Comparison of ENCODE assay signal across 27 cellular contexts in the genomic region with DNA sequence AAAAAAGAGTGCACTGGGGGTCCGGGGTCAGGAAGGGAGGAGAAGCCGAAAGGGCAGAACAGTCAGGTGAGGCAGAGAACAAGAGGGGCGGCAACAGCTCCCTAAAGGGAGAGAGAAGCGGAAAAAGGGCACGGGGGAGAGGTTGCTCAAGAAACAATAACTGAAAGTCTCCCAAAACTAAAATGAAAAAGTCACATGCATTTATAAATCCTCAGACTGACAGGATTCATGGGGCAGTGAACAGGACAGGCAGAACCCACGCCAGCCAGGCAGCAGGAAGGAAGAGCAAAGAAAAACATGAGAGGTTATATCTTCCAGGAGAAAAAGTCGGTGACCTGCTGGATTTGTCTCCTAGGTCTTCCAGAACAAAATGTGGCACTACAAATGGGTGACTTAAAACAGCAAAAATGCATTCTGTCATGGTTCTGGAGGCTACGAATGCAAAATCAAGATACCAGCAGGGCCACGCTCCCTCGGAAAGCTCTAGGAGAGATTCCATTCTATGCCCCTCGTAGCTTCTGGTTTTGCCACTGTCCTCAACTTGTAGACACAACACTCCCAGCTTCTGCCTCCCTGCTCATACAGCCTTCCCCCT.
"Had no signal": no experiment of that assay in that cellular context is flagged by ENCODE, and none has a peak within 500 bp of the region (broad histone marks: within the 10 kb centered on the region; RNA-seq: fewer than 3 reads in every experiment).

No MANE protein-coding gene starts in this region.

- ATAC-seq: activated CD4-positive, alpha-beta T cell treated with anti-CD3 and anti-CD28 coated beads for 36 hours; gastrocnemius medialis; pancreas; psoas muscle had no signal

- DNase-seq: activated CD4-positive, alpha-beta T cell treated with anti-CD3 and anti-CD28 coated beads for 36 hours; activated CD4-positive, alpha-beta T cell treated with anti-CD3 and anti-CD28 coated beads, Interleukin-2, amount 50 U/mL, for 4 hours; activated CD4-positive, CD25-positive, alpha-beta regulatory T cell; activated effector memory CD4-positive, alpha-beta T cell treated with anti-CD3 and anti-CD28 coated beads, Interleukin-2, amount 50 U/mL, for 16 hours; activated naive CD4-positive, alpha-beta T cell treated with anti-CD3 and anti-CD28 coated beads for 36 hours; activated naive CD8-positive, alpha-beta T cell treated with anti-CD3 and anti-CD28 coated beads for 36 hours; activated T-cell treated with anti-CD3 and anti-CD28 coated beads, Interleukin-2, amount 50 U/mL, for 1 hour; aorta; brain microvascular endothelial cell; caudate nucleus; dermis blood vessel endothelial cell; effector CD4-positive, alpha-beta T cell; erythroblast; gastrocnemius medialis; islet precursor cell; mammary epithelial cell; nucleus accumbens; pancreas; psoas muscle; stimulated activated naive CD4-positive, alpha-beta T cell treated with Interleukin-2 at 50 U/mL for 16 hours; T-helper 2 cell had no signal

- H3K27ac Mint-ChIP-seq: activated CD4-positive, alpha-beta T cell treated with anti-CD3 and anti-CD28 coated beads for 36 hours; activated naive CD4-positive, alpha-beta T cell treated with anti-CD3 and anti-CD28 coated beads for 36 hours; activated naive CD8-positive, alpha-beta T cell treated with anti-CD3 and anti-CD28 coated beads for 36 hours; activated T-helper 1 cell treated with anti-CD3 and anti-CD28 coated beads, Interleukin-12 subunit alpha, Interleukin-12 subunit beta, Interleukin-2, Interleukin-4 antibody, amounts not matched to agents 30 ng/mL and 10 ng/mL and 1 ng/mL, durations not matched to agents 14 hours and 24 hours and 36 hours; nephron had no signal

- H3K4me2 ChIP-seq: hepatocyte had no signal

- H3K4me3 Mint-ChIP-seq: activated CD4-positive, alpha-beta T cell treated with anti-CD3 and anti-CD28 coated beads for 36 hours; activated naive CD4-positive, alpha-beta T cell treated with anti-CD3 and anti-CD28 coated beads for 36 hours; activated naive CD8-positive, alpha-beta T cell treated with anti-CD3 and anti-CD28 coated beads for 36 hours; activated T-helper 1 cell treated with anti-CD3 and anti-CD28 coated beads, Interleukin-12 subunit alpha, Interleukin-12 subunit beta, Interleukin-2, Interleukin-4 antibody, amounts not matched to agents 30 ng/mL and 10 ng/mL and 1 ng/mL, durations not matched to agents 14 hours and 24 hours and 36 hours; nephron had no signal

- H2AFZ ChIP-seq: hepatocyte had no signal

- H3K27me3 Mint-ChIP-seq: activated CD4-positive, alpha-beta T cell treated with anti-CD3 and anti-CD28 coated beads for 36 hours; activated naive CD8-positive, alpha-beta T cell treated with anti-CD3 and anti-CD28 coated beads for 36 hours had no signal

- H3K27me3 ChIP-seq: adrenal gland, brain microvascular endothelial cell, gastrocnemius medialis, hepatocyte, pancreas, right atrium auricular region, tibial nerve had no signal

- H3K27ac ChIP-seq: adrenal gland, brain microvascular endothelial cell, gastrocnemius medialis, hepatocyte, pancreas, psoas muscle, right atrium auricular region, tibial nerve had no signal

- H3K9me3 ChIP-seq: adrenal gland, gastrocnemius medialis, pancreas had no signal

- H3K4me1 ChIP-seq: adrenal gland, pancreas, tibial nerve had no signal

- H3K4me3 ChIP-seq: adrenal gland, gastrocnemius medialis, hepatocyte, pancreas, psoas muscle, right atrium auricular region, tibial nerve had no signal

- H3K4me1 Mint-ChIP-seq: activated CD4-positive, alpha-beta T cell treated with anti-CD3 and anti-CD28 coated beads for 36 hours; activated naive CD8-positive, alpha-beta T cell treated with anti-CD3 and anti-CD28 coated beads for 36 hours had no signal

- H3K9me3 Mint-ChIP-seq: activated T-helper 1 cell treated with anti-CD3 and anti-CD28 coated beads, Interleukin-12 subunit alpha, Interleukin-12 subunit beta, Interleukin-2, Interleukin-4 antibody, amounts not matched to agents 30 ng/mL and 10 ng/mL and 1 ng/mL, durations not matched to agents 14 hours and 24 hours and 36 hours had no signal

- H3K36me3 ChIP-seq: adrenal gland, brain microvascular endothelial cell, gastrocnemius medialis, pancreas, right atrium auricular region, tibial nerve had no signal
